1 cellular context compared by ENCODE assay signal in the genomic region with DNA sequence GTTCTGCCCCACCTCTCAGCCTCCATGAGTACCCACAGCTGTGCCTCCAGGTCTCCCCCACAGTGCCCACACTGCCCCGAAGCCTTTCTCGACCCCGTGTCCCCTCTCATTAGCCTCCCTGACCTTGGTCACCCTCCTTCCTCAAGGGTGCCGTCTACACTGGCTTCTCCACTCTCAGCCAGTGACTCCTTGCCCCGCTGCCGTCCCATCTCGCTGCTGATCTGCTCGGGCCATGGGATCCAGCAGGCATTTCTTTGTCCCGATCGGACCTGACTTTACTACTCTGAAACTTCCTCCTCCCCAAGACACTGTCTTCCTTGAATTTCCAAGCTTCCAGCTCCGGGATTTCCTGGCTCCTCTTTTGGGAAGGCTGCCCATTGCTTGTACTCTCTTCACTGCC.
A peak's percentile ranks its signal among the peaks of the same experiment; 100 is the strongest.
TF ChIP-seq lines count a peak whose summit lies in the region.

No MANE protein-coding gene starts in this region.

TF ChIP-seq in HepG2, 621 proteins besides CTCF, POLR2A, EP300 and RAD21:
- TF ChIP-seq AGO1 (IDR thresholded peaks at IDR 0.05; ENCODE audit: low read depth, low read length, poor library complexity, severe bottlenecking) (peak; percentile 41), ZNF572 (CRISPR knock-in tag; IDR thresholded peaks at IDR 0.05) (no peak)
